Comparison of ENCODE assay signal across 25 cellular contexts in genomic region chr9:127291379-127291778, GRCh38.
"Had no signal": no experiment of that assay in that cellular context is flagged by ENCODE, and none has a peak within 500 bp of the region (broad histone marks: within the 10 kb centered on the region; RNA-seq: fewer than 3 reads in every experiment).

No MANE protein-coding gene starts in this region.

- ATAC-seq: activated CD8-positive, alpha-beta memory T cell treated with anti-CD3 and anti-CD28 coated beads, Interleukin-2, amount 10 ng/mL, durations not matched to agents 7 days and 5 days; activated naive CD4-positive, alpha-beta T cell treated with anti-CD3 and anti-CD28 coated beads, Interleukin-2, amount 50 U/mL, for 72 hours; activated naive CD8-positive, alpha-beta T cell treated with anti-CD3 and anti-CD28 coated beads, Interleukin-2, amount 50 U/mL, for 24 hours; WTC11 had no signal

- H3K9me3 ChIP-seq: ascending aorta, Peyer's patch had no signal

- H3K36me3 ChIP-seq: ascending aorta, brain microvascular endothelial cell, cardiac muscle cell, Peyer's patch had no signal

- H3K4me3 ChIP-seq: ascending aorta, cardiac muscle cell, Peyer's patch had no signal

- H3K27me3 ChIP-seq: ascending aorta, brain microvascular endothelial cell, cardiac muscle cell, Peyer's patch had no signal

- H3K27ac ChIP-seq: brain microvascular endothelial cell, cardiac muscle cell, Peyer's patch, RWPE1 had no signal

- DNase-seq: activated CD4-positive, alpha-beta T cell treated with anti-CD3 and anti-CD28 coated beads for 48 hours; activated CD4-positive, alpha-beta T cell treated with anti-CD3 and anti-CD28 coated beads, Interleukin-2, amount 50 U/mL, for 48 hours; activated CD4-positive, CD25-positive, alpha-beta regulatory T cell treated with anti-CD3 and anti-CD28 coated beads, Interleukin-2, amount 50 U/mL, for 72 hours; activated CD8-positive, alpha-beta memory T cell treated with anti-CD3 and anti-CD28 coated beads, Interleukin-2, amount 10 ng/mL, durations not matched to agents 7 days and 5 days; activated effector memory CD4-positive, alpha-beta T cell treated with Interleukin-2 at 50 U/mL for 16 hours; activated naive CD4-positive, alpha-beta T cell treated with Interleukin-2 at 50 U/mL for 16 hours; activated naive CD8-positive, alpha-beta T cell treated with anti-CD3 and anti-CD28 coated beads, Interleukin-2, amount 50 U/mL, for 24 hours; activated T-cell treated with anti-CD3 and anti-CD28 coated beads, Interleukin-2, amount 50 U/mL, for 24 hours; amniotic stem cell; brain microvascular endothelial cell; IMR-90; Kasumi-1; KBM-7; NCI-H1694; NCI-H2029; NCI-H2107; NCI-H345; NCI-H510A; Peyer's patch; SHP77 treated with DMSO at 0.1 percent for 48 hours had no signal

- H3K4me1 ChIP-seq: ascending aorta, Peyer's patch had no signal
